In genomic region chr11:66312549-66313320, GRCh38 we compare ENCODE assay signal across 8 cellular contexts. TPM values are rescaled to one million over a fixed set of nuclear protein-coding genes. Genes with fewer than 3 reads are reported as not detected.
DNase-seq lines count a peak whose midpoint lies in the region; ATAC-seq and TF ChIP-seq lines count a peak whose summit lies in the region.

No MANE protein-coding gene starts in this region.

- no peaks in the 10 kb centered on the region for H3K36me3 Mint-ChIP-seq in activated T-cell treated with anti-CD3 and anti-CD28 coated beads, Interleukin-2, amount 50 U/mL, for 24 hours (ENCODE audit: low read depth)

- no peaks in the 10 kb centered on the region for H3K79me2 ChIP-seq in PC-3 (ENCODE audit: low read length)

- no peaks in the 10 kb centered on the region for H3K9me3 Mint-ChIP-seq in activated T-cell treated with anti-CD3 and anti-CD28 coated beads, Interleukin-2, amount 50 U/mL, for 24 hours

- no peaks in the 10 kb centered on the region for H4K20me1 ChIP-seq in PC-3 (ENCODE audit: low read length)

- no peaks in the 10 kb centered on the region for H3F3A ChIP-seq in PC-3 (ENCODE audit: low read length, unreplicated experiment)

- no peak for TF ChIP-seq EP300 in Ishikawa (IDR thresholded peaks at IDR 0.05; ENCODE audit: borderline replicate concordance)

- intact Hi-C loops in PC-3 (cut with micrococcal nuclease): loop anchor here (1.0 kb wide), 2 partner anchors 16 to 74 kb away; no protein-coding TSS in a partner anchor

- no peaks in the 10 kb centered on the region for H3K9me3 ChIP-seq in PC-3 (ENCODE audit: low read length)
- H3K9me3 ChIP-seq in mucosa of rectum (ENCODE audit: control insufficient read depth in 2 of 2, low read length in 2 of 2): no peaks in the 10 kb centered on the region

- peak overlapping the region; percentile 30; the same call in 1 of the 2 replicates for H3K27ac ChIP-seq in PC-3 (ENCODE audit: low read length)
- H3K27ac ChIP-seq in mucosa of rectum (ENCODE audit: low read depth in 2 of 2, low read length in 2 of 2): peak overlapping the region; percentile 80 to 92

- CTCF ChIA-PET in PC-3 (lab: Charles Lee): interaction anchor here (0.5 to 2.3 kb wide), 13 partner anchors 9 to 453 kb away, joined by 3 to 22 read pairs (median 6); partner anchors contain the start of genes RIN1 and YIF1A

- peak overlapping the region; percentile 82 for H3K4me3 Mint-ChIP-seq in activated T-cell treated with anti-CD3 and anti-CD28 coated beads, Interleukin-2, amount 50 U/mL, for 24 hours

- TF ChIP-seq RAD21 in Ishikawa (IDR thresholded peaks at IDR 0.05; ENCODE audit: low read depth): no peak

- no peaks in the 10 kb centered on the region for H3K9me2 ChIP-seq in PC-3 (replicated peaks; ENCODE audit: low read length)

- H3K9ac ChIP-seq in PC-3 (ENCODE audit: low read length) (peak overlapping the region; percentile 36; the same call in 1 of the 2 replicates), mucosa of rectum (ENCODE audit: low read depth in 1 of 2, low read length in 2 of 2) (peak overlapping the region; percentile 57 to 65)

- H3K27me3 Mint-ChIP-seq in activated T-cell treated with anti-CD3 and anti-CD28 coated beads, Interleukin-2, amount 50 U/mL, for 24 hours: no peaks in the 10 kb centered on the region

- H3K27me3 ChIP-seq in PC-3 (ENCODE audit: low read length) (no peaks in the 10 kb centered on the region), mucosa of rectum (ENCODE audit: control insufficient read depth in 2 of 2, insufficient read depth in 2 of 2, low read length in 2 of 2) (no peaks in the 10 kb centered on the region)

- peak; percentile 63 for ATAC-seq in GM21619 (IDR thresholded peaks at IDR 0.05; ENCODE audit: unreplicated experiment)
- peak; percentile 88 for ATAC-seq in PC-3

- peak overlapping the region; percentile 87 for H3K4me2 ChIP-seq in PC-3 (ENCODE audit: low read length)

- TF ChIP-seq CTCF in PC-3 (conservative IDR thresholded peaks at IDR 0.05; ENCODE audit: low read depth, low read length): no peak

- H2AFZ ChIP-seq in PC-3 (ENCODE audit: low read length): peak overlapping the region; percentile 85

- H3K27ac Mint-ChIP-seq in activated T-cell treated with anti-CD3 and anti-CD28 coated beads, Interleukin-2, amount 50 U/mL, for 24 hours: peak overlapping the region; percentile 99

- H3K4me1 Mint-ChIP-seq in activated T-cell treated with anti-CD3 and anti-CD28 coated beads, Interleukin-2, amount 50 U/mL, for 24 hours (ENCODE audit: low read depth): peaks cover 48% of the 10 kb centered on the region

- H3K4me3 ChIP-seq in PC-3 (ENCODE audit: low read length) (peak overlapping the region; percentile 77), mucosa of rectum (ENCODE audit: low read length in 2 of 2) (peak overlapping the region; percentile 68 to 81)

- H3K36me3 ChIP-seq in PC-3 (ENCODE audit: low read depth, low read length) (no peaks in the 10 kb centered on the region), mucosa of rectum (ENCODE audit: control insufficient read depth in 2 of 2, insufficient read depth in 2 of 2, low read length in 2 of 2) (no peaks in the 10 kb centered on the region)

- BruUV-seq in PC-3 (replicated peaks; lab: Mats Ljungman, UMichigan): TSS peak; percentile 50

- no peak for TF ChIP-seq POLR2A in erythroblast (IDR thresholded peaks at IDR 0.05; ENCODE audit: low read length)

- POLR2A ChIA-PET in PC-3 (lab: Charles Lee; ENCODE audit: unreplicated experiment): interaction anchor here (0.5 to 1.4 kb wide), 9 partner anchors 14 to 1302 kb away, joined by 4 to 24 read pairs (median 9); partner anchors contain the start of genes B4GAT1, RIN1 and YIF1A

- H3K4me1 ChIP-seq in PC-3 (ENCODE audit: insufficient read depth, low read length): peaks cover 5% of the 10 kb centered on the region
- H3K4me1 ChIP-seq in mucosa of rectum (ENCODE audit: control insufficient read depth in 2 of 2, insufficient read depth in 2 of 2, low read length in 2 of 2): peaks cover 6 to 21% of the 10 kb centered on the region in 2 donors

- DNase-seq in DMS114 treated with DMSO at 0.1 percent for 48 hours (lab: John Stamatoyannopoulos, UW; ENCODE audit: unreplicated experiment): peak; percentile 93
- peak; percentile 99 for DNase-seq in PC-3
- DNase-seq in activated T-cell treated with anti-CD3 and anti-CD28 coated beads, Interleukin-2, amount 50 U/mL, for 24 hours: peak; percentile 97
- peak; percentile 99 to 100 for DNase-seq in erythroblast (lab: John Stamatoyannopoulos, UW)
- peak; percentile 96 for DNase-seq in stimulated activated CD8-positive, alpha-beta memory T cell treated with anti-CD3 and anti-CD28 coated beads, Interleukin-4, amount 100 ng/mL, for 24 hours (ENCODE audit: low read depth)

TF ChIP-seq in Ishikawa, 13 proteins besides CTCF, POLR2A, EP300 and RAD21:
- TF ChIP-seq, protein P1, sequence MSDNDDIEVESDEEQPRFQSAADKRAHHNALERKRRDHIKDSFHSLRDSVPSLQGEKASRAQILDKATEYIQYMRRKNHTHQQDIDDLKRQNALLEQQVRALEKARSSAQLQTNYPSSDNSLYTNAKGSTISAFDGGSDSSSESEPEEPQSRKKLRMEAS (IDR thresholded peaks at IDR 0.05): peak; percentile 79
- TF ChIP-seq TCF12 (IDR thresholded peaks at IDR 0.05; ENCODE audit: low read depth) (0 out of 2 replicates have a peak, but pooled peaks have one; percentile 7), YY1 (IDR thresholded peaks at IDR 0.05; ENCODE audit: low read depth) (no peak)

RNA-seq across cellular contexts. Expression of gene CD248, which starts 4.1 kb away (rescaled TPM):
- not detected in 2 replicates for total RNA-seq in PC-3 (2014; rRNA removed)

RNA-seq across cellular contexts. Expression of gene TMEM151A, which starts 21.0 kb away (rescaled TPM):
- total RNA-seq in PC-3 (2014; rRNA removed): not detected in 2 replicates

RNA-seq across cellular contexts. Expression of gene RIN1, which starts 23.5 kb away (rescaled TPM):
- total RNA-seq in PC-3 (2014; rRNA removed): 41.2 and 71.8 TPM in 2 replicates

RNA-seq across cellular contexts. Expression of gene YIF1A, which starts 23.8 kb away (rescaled TPM):
- 196 and 236 TPM in 2 replicates for total RNA-seq in PC-3 (2014; rRNA removed)

RNA-seq across cellular contexts. Expression of gene BRMS1, which starts 32.2 kb away (rescaled TPM):
- 123 and 176 TPM in 2 replicates for total RNA-seq in PC-3 (2014; rRNA removed)

Comparison
In these comparisons a context has a peak if more than half of its experiments do, and no peak if none do; other contexts are left out.
1. Peak in every context shown above with its lines: DNase-seq, ATAC-seq, H3K4me3 ChIP-seq and H3K27ac ChIP-seq.